ENCODE assay signal across 1 cellular context in genomic region chr6:33709605-33710295, GRCh38.
TF ChIP-seq lines count a peak whose summit lies in the region.

No MANE protein-coding gene starts in this region.

TF ChIP-seq in HepG2, 621 proteins besides CTCF, POLR2A, EP300 and RAD21:
- TF ChIP-seq ETV6 (CRISPR knock-in tag; conservative IDR thresholded peaks at IDR 0.05) (no peak), ETV5 (CRISPR knock-in tag; IDR thresholded peaks at IDR 0.05; ENCODE audit: borderline replicate concordance) (0 out of 2 replicates have a peak, but pooled peaks have one; percentile 10)
